9 cellular contexts compared by ENCODE assay signal in the genomic region with DNA sequence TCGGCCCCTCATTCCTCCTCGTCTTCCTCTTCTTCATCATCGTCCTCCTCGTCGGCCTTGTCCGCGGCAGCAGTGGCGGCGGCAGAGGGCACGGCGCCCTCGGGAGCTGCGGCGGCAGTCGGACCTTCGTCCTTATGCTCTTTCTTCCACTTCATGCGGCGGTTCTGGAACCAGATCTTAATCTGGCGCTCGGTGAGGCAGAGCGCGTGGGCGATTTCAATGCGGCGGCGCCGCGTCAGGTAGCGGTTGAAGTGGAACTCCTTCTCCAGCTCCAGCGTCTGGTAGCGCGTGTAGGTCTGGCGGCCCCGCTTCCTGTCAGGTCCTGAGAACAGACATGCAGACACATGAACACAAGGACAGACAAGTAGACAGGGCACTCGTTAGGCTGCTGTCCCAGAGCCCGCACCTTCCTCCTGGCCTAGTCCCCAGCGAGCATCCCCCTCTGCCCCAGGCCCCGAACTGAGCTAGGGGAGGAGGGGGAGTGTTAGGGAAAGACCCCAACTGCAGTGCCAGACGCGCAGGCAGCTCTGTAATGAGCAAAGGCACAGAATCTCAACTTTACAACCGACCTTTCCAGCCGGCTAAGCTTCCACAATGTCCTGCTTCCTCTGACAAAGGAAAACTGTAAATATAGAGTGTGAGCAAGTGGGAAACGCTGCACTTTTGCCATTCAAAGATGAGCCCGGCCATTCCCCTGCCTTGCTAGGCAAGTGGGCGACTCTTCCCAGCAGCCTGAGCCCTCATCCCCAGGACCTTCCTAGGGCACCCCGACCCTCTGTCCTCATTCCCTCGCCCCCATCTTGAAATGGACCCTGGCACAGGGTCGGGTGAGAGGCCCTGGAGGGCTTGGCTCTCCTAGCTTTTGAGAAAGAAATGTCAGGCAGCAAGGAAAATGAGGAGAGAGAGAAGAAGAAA. TPM values are rescaled to one million over a fixed set of nuclear protein-coding genes. Genes with fewer than 3 reads are reported as not detected.
DNase-seq lines count a peak whose midpoint lies in the region; ATAC-seq and TF ChIP-seq lines count a peak whose summit lies in the region.
"Had no signal": no experiment of that assay in that cellular context is flagged by ENCODE, and none has a peak within 500 bp of the region (broad histone marks: within the 10 kb centered on the region; RNA-seq: fewer than 3 reads in every experiment).

No MANE protein-coding gene starts in this region.

- ATAC-seq in HG02623 (IDR thresholded peaks at IDR 0.05; ENCODE audit: unreplicated experiment) = no peak
- ATAC-seq: heart left ventricle had no signal

- intact Hi-C loops in CD4-positive, alpha-beta memory T cell (cut with micrococcal nuclease) = loop anchor here (5.0 kb wide), 1 partner anchor 1903 kb away; no protein-coding TSS in a partner anchor

- peaks cover 95% of the 10 kb centered on the region for H3K27me3 ChIP-seq in CD4-positive, alpha-beta memory T cell (ENCODE audit: insufficient read depth, low read length)
- peaks cover 100% of the 10 kb centered on the region for H3K27me3 ChIP-seq in endodermal cell (ENCODE audit: control insufficient read depth, insufficient read depth, low read length, poor library complexity, severe bottlenecking)
- peaks cover 8% of the 10 kb centered on the region for H3K27me3 ChIP-seq in rectal smooth muscle tissue (ENCODE audit: control insufficient read depth, insufficient read depth, low read length)

- DNase-seq in CD4-positive, alpha-beta memory T cell = no peak
- DNase-seq in RWPE1 (ENCODE audit: low spot score) (no peak), endodermal cell (peak; percentile 58), NCI-H2171 (lab: John Stamatoyannopoulos, UW) (no peak), NCI-H187 (lab: John Stamatoyannopoulos, UW) (no peak), GM03348 (ENCODE audit: low spot score) (no peak)

- H3K27ac ChIP-seq in CD4-positive, alpha-beta memory T cell (ENCODE audit: low read depth, low read length) = no peak overlapping the region
- H3K27ac ChIP-seq in RWPE1 (peak overlapping the region; percentile 90), endodermal cell (ENCODE audit: low read depth, low read length) (no peak overlapping the region), rectal smooth muscle tissue (ENCODE audit: low read depth, low read length) (peak overlapping the region; percentile 89)

- no peak overlapping the region for H3K4me3 ChIP-seq in CD4-positive, alpha-beta memory T cell (ENCODE audit: low read length in 2 of 2)
- H3K4me3 ChIP-seq in endodermal cell (ENCODE audit: low read length) (no peak overlapping the region), rectal smooth muscle tissue (ENCODE audit: low read length) (peak overlapping the region; percentile 69)

- H3K4me1 ChIP-seq in CD4-positive, alpha-beta memory T cell (ENCODE audit: insufficient read depth, low read length) = peaks cover 54% of the 10 kb centered on the region
- no peaks in the 10 kb centered on the region for H3K4me1 ChIP-seq in endodermal cell (ENCODE audit: control insufficient read depth, insufficient read depth, low read length)
- H3K4me1 ChIP-seq in rectal smooth muscle tissue (ENCODE audit: control insufficient read depth, insufficient read depth, low read length) = peaks cover 12% of the 10 kb centered on the region

- H3K36me3 ChIP-seq in CD4-positive, alpha-beta memory T cell (ENCODE audit: insufficient read depth, low read length) = no peaks in the 10 kb centered on the region
- no peaks in the 10 kb centered on the region for H3K36me3 ChIP-seq in endodermal cell (ENCODE audit: control insufficient read depth, insufficient read depth, low read length)
- H3K36me3 ChIP-seq in rectal smooth muscle tissue (ENCODE audit: control insufficient read depth, insufficient read depth, low read length) = no peaks in the 10 kb centered on the region
- H3K36me3 ChIP-seq: heart left ventricle had no signal

- CTCF ChIA-PET in CD4-positive, alpha-beta memory T cell (lab: Charles Lee; ENCODE audit: partially characterized antibody) = interaction anchor here (0.9 to 1.3 kb wide), 4 partner anchors 41 to 786 kb away, joined by 3 read pairs; no protein-coding TSS in a partner anchor
- CTCF ChIA-PET in RWPE1 (lab: Yijun Ruan, JAX) = interaction anchor here (1.0 kb wide), 1 partner anchor 11 kb away, joined by 3 read pairs; no protein-coding TSS in a partner anchor

- peaks cover 0 to 43% (median 0%) of the 10 kb centered on the region in 8 donors for H3K9me3 Mint-ChIP-seq in CD4-positive, alpha-beta memory T cell
- peaks cover 43% of the 10 kb centered on the region for H3K9me3 Mint-ChIP-seq in endodermal cell

- H3K27me3 Mint-ChIP-seq in CD4-positive, alpha-beta memory T cell = peaks cover 78 to 82% of the 10 kb centered on the region in 2 donors
- H3K27me3 Mint-ChIP-seq in endodermal cell (ENCODE audit: insufficient read depth) = peaks cover 100% of the 10 kb centered on the region

- H3K9ac ChIP-seq in endodermal cell (ENCODE audit: extremely low read depth, low read length, poor library complexity, severe bottlenecking) (no peak overlapping the region), rectal smooth muscle tissue (ENCODE audit: low read length) (peak overlapping the region; percentile 3)

- POLR2A ChIA-PET in CD4-positive, alpha-beta memory T cell (lab: Charles Lee; ENCODE audit: partially characterized antibody) = interaction anchor here (0.8 to 1.0 kb wide), 2 partner anchors 11 to 24 kb away, joined by 3 to 4 read pairs; partner anchors contain the start of gene HOXA4
- POLR2A ChIA-PET in RWPE1 (lab: Yijun Ruan, JAX; ENCODE audit: low non-redundant PET) = no interaction called here

- WGBS in endodermal cell (ENCODE audit: insufficient coverage in 1 of 2, insufficient read length in 1 of 2), 2 experiments = 15% methylated on average over 20 to 48 of the region's 48 CpGs

- peaks cover 32 to 86% (median 53%) of the 10 kb centered on the region in 4 donors for H3K4me1 Mint-ChIP-seq in CD4-positive, alpha-beta memory T cell
- no peaks in the 10 kb centered on the region for H3K4me1 Mint-ChIP-seq in endodermal cell

- peaks cover 0 to 3% of the 10 kb centered on the region in 2 donors for H3K36me3 Mint-ChIP-seq in CD4-positive, alpha-beta memory T cell
- H3K36me3 Mint-ChIP-seq in endodermal cell (ENCODE audit: low read depth) = peaks cover 2% of the 10 kb centered on the region

- H3K4me3 Mint-ChIP-seq in CD4-positive, alpha-beta memory T cell = peak overlapping the region; percentile 39 to 88 (median 74)
- H3K4me3 Mint-ChIP-seq in endodermal cell = no peak overlapping the region

- H3K27ac Mint-ChIP-seq in CD4-positive, alpha-beta memory T cell = peak overlapping the region in 4 of 7 donors; percentile 70 to 91 (median 82)
- no peak overlapping the region for H3K27ac Mint-ChIP-seq in endodermal cell

- no peaks in the 10 kb centered on the region for H3K9me3 ChIP-seq in CD4-positive, alpha-beta memory T cell (ENCODE audit: control insufficient read depth in 1 of 2, low read length in 2 of 2)
- peaks cover 38% of the 10 kb centered on the region for H3K9me3 ChIP-seq in endodermal cell (ENCODE audit: control insufficient read depth, low read length)
- H3K9me3 ChIP-seq: heart left ventricle had no signal

- TF ChIP-seq CTCF in RWPE1 (conservative IDR thresholded peaks at IDR 0.05; ENCODE audit: low read depth) = no peak
- no peak for TF ChIP-seq CTCF in endodermal cell (conservative IDR thresholded peaks at IDR 0.05)

RNA-seq across cellular contexts. Expression of gene HOXA7, which starts 1.3 kb away (rescaled TPM):
- not detected for total RNA-seq in CD4-positive, alpha-beta memory T cell
- not detected for polyA plus RNA-seq in CD4-positive, alpha-beta memory T cell
- not detected for total RNA-seq in endodermal cell
- polyA plus RNA-seq in endodermal cell (2013, experiment 1 of 2) = 7.1 TPM
- 2.9 TPM for polyA plus RNA-seq in endodermal cell (2013, experiment 2 of 2)
- polyA plus RNA-seq: heart left ventricle had no signal

RNA-seq across cellular contexts. Expression of gene HOXA3, which starts 2.8 kb away (rescaled TPM):
- total RNA-seq in CD4-positive, alpha-beta memory T cell = not detected
- under 1 TPM in 1 of 2 donors, not detected in 1; 0.07 TPM for polyA plus RNA-seq in CD4-positive, alpha-beta memory T cell
- total RNA-seq in endodermal cell = not detected
- 19.4 TPM for polyA plus RNA-seq in endodermal cell (2013, experiment 1 of 2)
- polyA plus RNA-seq in endodermal cell (2013, experiment 2 of 2) = 15.9 TPM

RNA-seq across cellular contexts. Expression of gene HOXA6, which starts 7.6 kb away (rescaled TPM):
- total RNA-seq in CD4-positive, alpha-beta memory T cell = not detected
- not detected for polyA plus RNA-seq in CD4-positive, alpha-beta memory T cell
- not detected for total RNA-seq in endodermal cell
- polyA plus RNA-seq in endodermal cell (2013, experiment 1 of 2) = 8.6 TPM
- 5.5 TPM for polyA plus RNA-seq in endodermal cell (2013, experiment 2 of 2)
- total RNA-seq: heart left ventricle had no signal
- polyA plus RNA-seq: heart left ventricle had no signal

RNA-seq across cellular contexts. Expression of gene HOXA9, which starts 10.2 kb away (rescaled TPM):
- total RNA-seq in CD4-positive, alpha-beta memory T cell = not detected
- not detected for polyA plus RNA-seq in CD4-positive, alpha-beta memory T cell
- not detected for total RNA-seq in endodermal cell
- 23.9 TPM for polyA plus RNA-seq in endodermal cell (2013, experiment 1 of 2)
- polyA plus RNA-seq in endodermal cell (2013, experiment 2 of 2) = 14.3 TPM
- polyA plus RNA-seq: heart left ventricle had no signal

RNA-seq across cellular contexts. Expression of gene HOXA5, which starts 11.7 kb away (rescaled TPM):
- total RNA-seq in CD4-positive, alpha-beta memory T cell = not detected
- not detected for polyA plus RNA-seq in CD4-positive, alpha-beta memory T cell
- total RNA-seq in endodermal cell = not detected
- polyA plus RNA-seq in endodermal cell (2013, experiment 1 of 2) = 11.4 TPM
- 5.3 TPM for polyA plus RNA-seq in endodermal cell (2013, experiment 2 of 2)

Comparison
In these comparisons a context has a peak if more than half of its experiments do, and no peak if none do; other contexts are left out.
1. H3K27ac ChIP-seq: peak in RWPE1 (single experiment) and rectal smooth muscle tissue (single experiment); none in CD4-positive, alpha-beta memory T cell (single experiment) and endodermal cell (single experiment).